ENCODE assay signal across 15 cellular contexts in genomic region chr2:127575941-127576432, GRCh38. TPM values are rescaled to one million over a fixed set of nuclear protein-coding genes. Genes with fewer than 3 reads are reported as not detected.
A peak's percentile ranks its signal among the peaks of the same experiment; 100 is the strongest.
DNase-seq lines count a peak whose midpoint lies in the region; ATAC-seq, FAIRE-seq and TF ChIP-seq lines count a peak whose summit lies in the region.
"Had no signal": no experiment of that assay in that cellular context is flagged by ENCODE, and none has a peak within 500 bp of the region (broad histone marks: within the 10 kb centered on the region; RNA-seq: fewer than 3 reads in every experiment).

No MANE protein-coding gene starts in this region.

- TF ChIP-seq RAD21 in GM12878 (IDR thresholded peaks at IDR 0.05; ENCODE audit: insufficient read depth, low read depth, low read length) = no peak

- in situ Hi-C loops in GM12878 (cut with MboI) = no loop called here

- H3K9me3 Mint-ChIP-seq in activated T-cell treated with anti-CD3 and anti-CD28 coated beads, Interleukin-2, amount 50 U/mL, for 4 hours = no peaks in the 10 kb centered on the region
- no peaks in the 10 kb centered on the region for H3K9me3 Mint-ChIP-seq in mesothelial cell of epicardium
- H3K9me3 Mint-ChIP-seq: central memory CD8-positive, alpha-beta T cell had no signal

- peak; percentile 27 for FAIRE-seq in GM12878 (lab: Jason Lieb, UNC)
- peak; percentile 23 for FAIRE-seq in urothelium cell line (lab: Jason Lieb, UNC)
- FAIRE-seq: D721Med had no signal

- H3K9me3 ChIP-seq in GM12878 (replicated peaks; ENCODE audit: control insufficient read depth, insufficient read depth, low read length) = no peaks in the 10 kb centered on the region
- H3K9me3 ChIP-seq: testis had no signal

- no peak for ATAC-seq in activated T-cell treated with anti-CD3 and anti-CD28 coated beads, Interleukin-2, amount 50 U/mL, for 4 hours
- 0 out of 3 replicates have a peak, but pooled peaks have one; percentile 11 for ATAC-seq in GM12878
- no peak for ATAC-seq in GM18858 (IDR thresholded peaks at IDR 0.05; ENCODE audit: unreplicated experiment)

- no peaks in the 10 kb centered on the region for H3K79me2 ChIP-seq in GM12878 (ENCODE audit: control insufficient read depth, insufficient read depth, low read length)

- no peak overlapping the region for H3K4me3 Mint-ChIP-seq in activated T-cell treated with anti-CD3 and anti-CD28 coated beads, Interleukin-2, amount 50 U/mL, for 4 hours
- H3K4me3 Mint-ChIP-seq in mesothelial cell of epicardium = no peak overlapping the region
- H3K4me3 Mint-ChIP-seq: central memory CD8-positive, alpha-beta T cell had no signal

- peaks cover 15% of the 10 kb centered on the region for H3K4me1 Mint-ChIP-seq in activated T-cell treated with anti-CD3 and anti-CD28 coated beads, Interleukin-2, amount 50 U/mL, for 4 hours (ENCODE audit: low read depth)
- peaks cover 10% of the 10 kb centered on the region for H3K4me1 Mint-ChIP-seq in mesothelial cell of epicardium
- H3K4me1 Mint-ChIP-seq: central memory CD8-positive, alpha-beta T cell had no signal

- BruUV-seq in GM12878 (replicated peaks; lab: Mats Ljungman, UMichigan) = no TSS peak

- TF ChIP-seq EP300 in GM12878 (IDR thresholded peaks at IDR 0.05; ENCODE audit: borderline replicate concordance in 1 of 2, control insufficient read depth in 1 of 2, low read depth in 2 of 2, low read length in 2 of 2) = no peak

- peaks cover 23% of the 10 kb centered on the region for H3K4me1 ChIP-seq in GM12878 (ENCODE audit: control insufficient read depth, insufficient read depth, low read length)

- no peak overlapping the region for H3K4me3 ChIP-seq in GM12878
- H3K4me3 ChIP-seq: lung, testis had no signal

- no peak for TF ChIP-seq POLR2A in GM12878 (IDR thresholded peaks at IDR 0.05; ENCODE audit: low read depth, low read length)

- no peaks in the 10 kb centered on the region for H4K20me1 ChIP-seq in GM12878 (ENCODE audit: control insufficient read depth, insufficient read depth)

- RAD21 ChIA-PET in GM12878 (lab: Charles Lee; ENCODE audit: unreplicated experiment) = interaction anchor here (0.9 to 1.9 kb wide), 4 partner anchors 12 to 67 kb away, joined by 4 to 8 read pairs (median 6); partner anchors contain the start of gene IWS1

- no peaks in the 10 kb centered on the region for H3K36me3 ChIP-seq in GM12878 (ENCODE audit: control insufficient read depth in 2 of 2, insufficient read depth in 2 of 2, low read length in 1 of 2)

- peaks cover 0 to 1% of the 10 kb centered on the region in 2 experiments; a peak in 1 of 4 replicates for H3K27me3 ChIP-seq in GM12878 (replicated peaks in 1 of 2; ENCODE audit: control insufficient read depth in 2 of 2, insufficient read depth in 2 of 2, low read length in 1 of 2)
- H3K27me3 ChIP-seq: testis had no signal

- peak; percentile 11 to 14 for DNase-seq in activated T-cell treated with anti-CD3 and anti-CD28 coated beads, Interleukin-2, amount 50 U/mL, for 48 hours
- DNase-seq in activated T-cell treated with anti-CD3 and anti-CD28 coated beads, Interleukin-2, amount 50 U/mL, for 4 hours = no peak
- DNase-seq in GM12878 (ENCODE audit: low read depth, low spot score) (no peak), mesothelial cell of epicardium (ENCODE audit: low spot score in 2 of 2, unreplicated experiment in 2 of 2) (no peak), urothelium cell line (ENCODE audit: low spot score) (no peak), T-helper 9 cell (no peak), iPS-NIHi11 (ENCODE audit: low spot score) (no peak)
- DNase-seq: activated naive CD4-positive, alpha-beta T cell had no signal

- POLR2A ChIA-PET in GM12878 (lab: Charles Lee) = interaction anchor here (0.7 to 1.4 kb wide), 2 partner anchors 12 to 27 kb away, joined by 3 to 6 read pairs; no protein-coding TSS in a partner anchor

- whole genome bisulfite sequencing in GM12878 (ENCODE audit: insufficient coverage, insufficient replicate concordance, low lambda C conversion rate, missing lambda C conversion rate) = 71% methylated on average over 11 of the region's 11 CpGs

- SMC1A ChIA-PET in GM12878 (lab: Charles Lee; ENCODE audit: uncharacterized antibody, unreplicated experiment) = interaction anchor here (0.7 to 1.2 kb wide), 6 partner anchors 9 to 50 kb away, joined by 3 to 16 read pairs (median 4); partner anchors contain the start of gene IWS1

- TF ChIP-seq CTCF in GM12878 (IDR thresholded peaks at IDR 0.05 in 2 of 3, conservative IDR thresholded peaks at IDR 0.05 in 1 of 3; ENCODE audit: control insufficient read depth in 2 of 3, extremely low read depth in 1 of 3, insufficient read depth in 1 of 3, low read depth in 3 of 3, low read length in 3 of 3) = no peak
- TF ChIP-seq CTCF in mesothelial cell of epicardium (IDR thresholded peaks at IDR 0.05; ENCODE audit: unreplicated experiment) = no peak

- H3K36me3 Mint-ChIP-seq in activated T-cell treated with anti-CD3 and anti-CD28 coated beads, Interleukin-2, amount 50 U/mL, for 4 hours (ENCODE audit: insufficient read depth) = no peaks in the 10 kb centered on the region
- H3K36me3 Mint-ChIP-seq in mesothelial cell of epicardium = no peaks in the 10 kb centered on the region

- no peak overlapping the region for H2AFZ ChIP-seq in GM12878 (ENCODE audit: control insufficient read depth, low read depth, low read length)

- peak overlapping the region; percentile 50 for H3K27ac Mint-ChIP-seq in mesothelial cell of epicardium

- H3K9ac ChIP-seq in GM12878 (ENCODE audit: control insufficient read depth, insufficient read depth, low read length) = no peak overlapping the region

- H3K4me2 ChIP-seq in GM12878 (ENCODE audit: control insufficient read depth, insufficient read depth) = 0 out of 2 replicates have a peak overlapping the region, but pooled peaks have one; percentile 1

- intact Hi-C loops in GM12878 (cut with micrococcal nuclease; ENCODE audit: unreplicated experiment) = no loop called here

- H3K27me3 Mint-ChIP-seq in activated T-cell treated with anti-CD3 and anti-CD28 coated beads, Interleukin-2, amount 50 U/mL, for 4 hours (ENCODE audit: low read depth) = peaks cover 3% of the 10 kb centered on the region
- peaks cover 3% of the 10 kb centered on the region for H3K27me3 Mint-ChIP-seq in mesothelial cell of epicardium (ENCODE audit: low read depth)

- no peak overlapping the region for H3K27ac ChIP-seq in GM12878 (ENCODE audit: control insufficient read depth, insufficient read depth)
- H3K27ac ChIP-seq: testis had no signal

- CTCF ChIA-PET in GM12878 (lab: Yijun Ruan, JAX) = interaction anchor here (0.5 to 1.8 kb wide), 8 partner anchors 10 to 233 kb away, joined by 3 to 9 read pairs (median 4); no protein-coding TSS in a partner anchor

TF ChIP-seq in GM12878, 131 proteins besides CTCF, POLR2A, EP300 and RAD21:
- TF ChIP-seq CREM (IDR thresholded peaks at IDR 0.05; ENCODE audit: low read depth) = no peak

RNA-seq across cellular contexts. Expression of gene MYO7B, which starts 40.5 kb away (rescaled TPM):
- under 1 TPM; 0.16 to 0.68 (median 0.63) TPM for total RNA-seq in activated T-cell treated with anti-CD3 and anti-CD28 coated beads, Interleukin-2, amount 50 U/mL, for 4 hours
- total RNA-seq in GM12878 (2013; cell fraction: nucleolus; rRNA removed) = 7.6 and 14.2 TPM in 2 replicates
- total RNA-seq in GM12878 (2014; rRNA removed) = 1.6 and 2.9 TPM in 2 replicates
- total RNA-seq in GM12878 (2014; rRNA removed; fragmentation: Illumina TruSeq; extraction: Trizol) = 1.6 and 2.2 TPM in 2 replicates
- total RNA-seq in GM12878 (2021) = 2.2 and 4.8 TPM in 2 replicates
- 0.83 TPM for polyA plus RNA-seq in GM12878 (2011; ENCODE audit: low read depth)
- 0.09 and 0.23 TPM in 2 replicates for polyA plus RNA-seq in GM12878 (2011; rRNA removed)
- 0.18 and 0.30 TPM in 2 replicates for polyA plus RNA-seq in GM12878 (2011; cell fraction: cytosol; rRNA removed)
- 0.85 and 1.2 TPM in 2 replicates for polyA plus RNA-seq in GM12878 (2011; cell fraction: nucleus; rRNA removed)
- 1.2 and 2.3 TPM in 2 replicates for polyA plus RNA-seq in GM12878 (2012)
- 0.51 and 1.4 TPM in 2 replicates for polyA plus RNA-seq in GM12878 (2014; fragmentation: Illumina TruSeq; extraction: Trizol)
- under 1 TPM; 0.08 to 0.18 TPM for polyA plus RNA-seq in GM12878 (2014; fragmentation: Nextera tagmentation; extraction: Ambion mirVana)
- polyA plus RNA-seq in GM12878 (2014; rRNA removed) = 1.9 and 2.3 TPM in 2 replicates
- under 1 TPM; 0.67 to 0.92 TPM for polyA plus RNA-seq in GM12878 (2016; fragmentation: Nextera tagmentation; extraction: Ambion mirVana)
- polyA minus RNA-seq in GM12878 (2011; rRNA and poly(A)+ RNA removed) = 0.07 and 0.46 TPM in 2 replicates
- 0.13 TPM in 1 of 2 replicates, not detected in the other for polyA minus RNA-seq in GM12878 (2011; cell fraction: cytosol; rRNA and poly(A)+ RNA removed)
- polyA minus RNA-seq in GM12878 (2011; cell fraction: nucleus; rRNA and poly(A)+ RNA removed) = 0.48 TPM in 2 replicates
- total RNA-seq in mesothelial cell of epicardium = 0.04 to 0.55 TPM (median 0.25 TPM) in 3 replicates
- total RNA-seq: epithelial cell of proximal tubule, NCI-H460 had no signal

RNA-seq across cellular contexts. Expression of gene IWS1, which starts 49.7 kb away (rescaled TPM):
- total RNA-seq in activated T-cell treated with anti-CD3 and anti-CD28 coated beads, Interleukin-2, amount 50 U/mL, for 4 hours = 10 to 100 TPM; 49.8 to 57.8 (median 55.2) TPM
- total RNA-seq in GM12878 (2013; cell fraction: nucleolus; rRNA removed) = 86.7 and 89.4 TPM in 2 replicates
- total RNA-seq in GM12878 (2014; rRNA removed) = 41.0 and 47.9 TPM in 2 replicates
- 66.4 and 68.9 TPM in 2 replicates for total RNA-seq in GM12878 (2014; rRNA removed; fragmentation: Illumina TruSeq; extraction: Trizol)
- total RNA-seq in GM12878 (2021) = 43.8 and 45.9 TPM in 2 replicates
- 20.0 TPM for polyA plus RNA-seq in GM12878 (2011; ENCODE audit: low read depth)
- polyA plus RNA-seq in GM12878 (2011; rRNA removed) = 48.6 and 68.4 TPM in 2 replicates
- 20.2 and 21.2 TPM in 2 replicates for polyA plus RNA-seq in GM12878 (2011; cell fraction: cytosol; rRNA removed)
- polyA plus RNA-seq in GM12878 (2011; cell fraction: nucleus; rRNA removed) = 23.2 and 30.5 TPM in 2 replicates
- polyA plus RNA-seq in GM12878 (2012) = 33.5 and 36.2 TPM in 2 replicates
- 62.8 and 80.0 TPM in 2 replicates for polyA plus RNA-seq in GM12878 (2014; fragmentation: Illumina TruSeq; extraction: Trizol)
- polyA plus RNA-seq in GM12878 (2014; fragmentation: Nextera tagmentation; extraction: Ambion mirVana) = 10 to 100 TPM; 21.9 to 34.2 TPM
- 36.7 and 37.9 TPM in 2 replicates for polyA plus RNA-seq in GM12878 (2014; rRNA removed)
- 10 to 100 TPM; 45.6 to 53.7 TPM for polyA plus RNA-seq in GM12878 (2016; fragmentation: Nextera tagmentation; extraction: Ambion mirVana)
- 21.1 and 32.0 TPM in 2 replicates for polyA minus RNA-seq in GM12878 (2011; rRNA and poly(A)+ RNA removed)
- 12.8 and 14.9 TPM in 2 replicates for polyA minus RNA-seq in GM12878 (2011; cell fraction: cytosol; rRNA and poly(A)+ RNA removed)
- 14.6 and 27.6 TPM in 2 replicates for polyA minus RNA-seq in GM12878 (2011; cell fraction: nucleus; rRNA and poly(A)+ RNA removed)
- 47.0 to 47.9 TPM (median 47.6 TPM) in 3 replicates for total RNA-seq in mesothelial cell of epicardium

Comparison
In these comparisons a context has a peak if more than half of its experiments do, and no peak if none do; other contexts are left out.
1. DNase-seq: peak in activated T-cell treated with anti-CD3 and anti-CD28 coated beads, Interleukin-2, amount 50 U/mL, for 48 hours (2 of 2); none in activated T-cell treated with anti-CD3 and anti-CD28 coated beads, Interleukin-2, amount 50 U/mL, for 4 hours (single experiment), GM12878 (single experiment), mesothelial cell of epicardium (0 of 2), urothelium cell line (single experiment), T-helper 9 cell (single experiment) and iPS-NIHi11 (single experiment).